1 cellular context compared by ENCODE assay signal in genomic region chr16:29899516-29900101, GRCh38.
TF ChIP-seq lines count a peak whose summit lies in the region.

Gene SEZ6L2 (minus strand): TSS chr16:29899550. CDS start chr16:29899019, 531 bp downstream.

TF ChIP-seq in HepG2, 621 proteins besides CTCF, POLR2A, EP300 and RAD21 (continued from another document and continues in another):
- TF ChIP-seq, protein P1, sequence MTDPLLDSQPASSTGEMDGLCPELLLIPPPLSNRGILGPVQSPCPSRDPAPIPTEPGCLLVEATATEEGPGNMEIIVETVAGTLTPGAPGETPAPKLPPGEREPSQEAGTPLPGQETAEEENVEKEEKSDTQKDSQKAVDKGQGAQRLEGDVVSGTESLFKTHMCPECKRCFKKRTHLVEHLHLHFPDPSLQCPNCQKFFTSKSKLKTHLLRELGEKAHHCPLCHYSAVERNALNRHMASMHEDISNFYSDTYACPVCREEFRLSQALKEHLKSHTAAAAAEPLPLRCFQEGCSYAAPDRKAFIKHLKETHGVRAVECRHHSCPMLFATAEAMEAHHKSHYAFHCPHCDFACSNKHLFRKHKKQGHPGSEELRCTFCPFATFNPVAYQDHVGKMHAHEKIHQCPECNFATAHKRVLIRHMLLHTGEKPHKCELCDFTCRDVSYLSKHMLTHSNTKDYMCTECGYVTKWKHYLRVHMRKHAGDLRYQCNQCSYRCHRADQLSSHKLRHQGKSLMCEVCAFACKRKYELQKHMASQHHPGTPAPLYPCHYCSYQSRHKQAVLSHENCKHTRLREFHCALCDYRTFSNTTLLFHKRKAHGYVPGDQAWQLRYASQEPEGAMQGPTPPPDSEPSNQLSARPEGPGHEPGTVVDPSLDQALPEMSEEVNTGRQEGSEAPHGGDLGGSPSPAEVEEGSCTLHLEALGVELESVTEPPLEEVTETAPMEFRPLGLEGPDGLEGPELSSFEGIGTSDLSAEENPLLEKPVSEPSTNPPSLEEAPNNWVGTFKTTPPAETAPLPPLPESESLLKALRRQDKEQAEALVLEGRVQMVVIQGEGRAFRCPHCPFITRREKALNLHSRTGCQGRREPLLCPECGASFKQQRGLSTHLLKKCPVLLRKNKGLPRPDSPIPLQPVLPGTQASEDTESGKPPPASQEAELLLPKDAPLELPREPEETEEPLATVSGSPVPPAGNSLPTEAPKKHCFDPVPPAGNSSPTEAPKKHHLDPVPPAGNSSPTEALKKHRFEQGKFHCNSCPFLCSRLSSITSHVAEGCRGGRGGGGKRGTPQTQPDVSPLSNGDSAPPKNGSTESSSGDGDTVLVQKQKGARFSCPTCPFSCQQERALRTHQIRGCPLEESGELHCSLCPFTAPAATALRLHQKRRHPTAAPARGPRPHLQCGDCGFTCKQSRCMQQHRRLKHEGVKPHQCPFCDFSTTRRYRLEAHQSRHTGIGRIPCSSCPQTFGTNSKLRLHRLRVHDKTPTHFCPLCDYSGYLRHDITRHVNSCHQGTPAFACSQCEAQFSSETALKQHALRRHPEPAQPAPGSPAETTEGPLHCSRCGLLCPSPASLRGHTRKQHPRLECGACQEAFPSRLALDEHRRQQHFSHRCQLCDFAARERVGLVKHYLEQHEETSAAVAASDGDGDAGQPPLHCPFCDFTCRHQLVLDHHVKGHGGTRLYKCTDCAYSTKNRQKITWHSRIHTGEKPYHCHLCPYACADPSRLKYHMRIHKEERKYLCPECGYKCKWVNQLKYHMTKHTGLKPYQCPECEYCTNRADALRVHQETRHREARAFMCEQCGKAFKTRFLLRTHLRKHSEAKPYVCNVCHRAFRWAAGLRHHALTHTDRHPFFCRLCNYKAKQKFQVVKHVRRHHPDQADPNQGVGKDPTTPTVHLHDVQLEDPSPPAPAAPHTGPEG (CRISPR knock-in tag; IDR thresholded peaks at IDR 0.05) = no peak
- TF ChIP-seq IKZF5 (CRISPR knock-in tag; IDR thresholded peaks at IDR 0.05) = peak; percentile 87
- TF ChIP-seq ZNF570 (CRISPR knock-in tag; IDR thresholded peaks at IDR 0.05; ENCODE audit: borderline replicate concordance) = no peak
- TF ChIP-seq HDAC1 (CRISPR knock-in tag; IDR thresholded peaks at IDR 0.05) = 0 out of 2 replicates have a peak, but pooled peaks have one; percentile 43
- no peak for TF ChIP-seq TOE1 (CRISPR knock-in tag; IDR thresholded peaks at IDR 0.05)
- no peak for TF ChIP-seq NFRKB (IDR thresholded peaks at IDR 0.05)
- TF ChIP-seq ZNF710 (CRISPR knock-in tag; IDR thresholded peaks at IDR 0.05; ENCODE audit: borderline replicate concordance) = no peak
- TF ChIP-seq TSC22D2 (CRISPR knock-in tag; IDR thresholded peaks at IDR 0.05; ENCODE audit: borderline replicate concordance) = peak; percentile 99
- TF ChIP-seq, protein P2, sequence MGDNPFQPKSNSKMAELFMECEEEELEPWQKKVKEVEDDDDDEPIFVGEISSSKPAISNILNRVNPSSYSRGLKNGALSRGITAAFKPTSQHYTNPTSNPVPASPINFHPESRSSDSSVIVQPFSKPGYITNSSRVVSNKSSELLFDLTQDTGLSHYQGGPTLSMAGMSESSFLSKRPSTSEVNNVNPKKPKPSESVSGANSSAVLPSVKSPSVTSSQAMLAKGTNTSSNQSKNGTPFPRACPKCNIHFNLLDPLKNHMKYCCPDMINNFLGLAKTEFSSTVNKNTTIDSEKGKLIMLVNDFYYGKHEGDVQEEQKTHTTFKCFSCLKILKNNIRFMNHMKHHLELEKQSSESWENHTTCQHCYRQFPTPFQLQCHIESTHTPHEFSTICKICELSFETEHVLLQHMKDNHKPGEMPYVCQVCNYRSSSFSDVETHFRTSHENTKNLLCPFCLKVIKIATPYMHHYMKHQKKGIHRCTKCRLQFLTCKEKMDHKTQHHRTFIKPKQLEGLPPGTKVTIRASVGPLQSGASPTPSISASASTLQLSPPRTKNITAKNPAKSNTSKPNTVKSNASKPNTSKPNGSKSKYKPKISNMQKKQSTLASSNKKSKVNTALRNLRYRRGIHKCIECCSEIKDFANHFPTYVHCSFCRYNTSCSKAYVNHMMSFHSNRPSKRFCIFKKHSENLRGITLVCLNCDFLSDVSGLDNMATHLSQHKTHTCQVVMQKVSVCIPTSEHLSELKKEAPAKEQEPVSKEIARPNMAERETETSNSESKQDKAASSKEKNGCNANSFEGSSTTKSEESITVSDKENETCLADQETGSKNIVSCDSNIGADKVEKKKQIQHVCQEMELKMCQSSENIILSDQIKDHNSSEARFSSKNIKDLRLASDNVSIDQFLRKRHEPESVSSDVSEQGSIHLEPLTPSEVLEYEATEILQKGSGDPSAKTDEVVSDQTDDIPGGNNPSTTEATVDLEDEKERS (CRISPR knock-in tag; IDR thresholded peaks at IDR 0.05) = no peak
- no peak for TF ChIP-seq YY1 (IDR thresholded peaks at IDR 0.05; ENCODE audit: insufficient read depth, insufficient replicate concordance, low read depth, low read length)
- TF ChIP-seq DMAP1 (CRISPR knock-in tag; IDR thresholded peaks at IDR 0.05) = no peak; the same call in 1 of the 2 replicates
- peak; percentile 93; the same call in 1 of the 2 replicates for TF ChIP-seq ZNF704 (CRISPR knock-in tag; IDR thresholded peaks at IDR 0.05; ENCODE audit: borderline replicate concordance)
- TF ChIP-seq ZNF292 (CRISPR knock-in tag; IDR thresholded peaks at IDR 0.05; ENCODE audit: borderline replicate concordance, low read depth) = no peak
- TF ChIP-seq, protein P3, sequence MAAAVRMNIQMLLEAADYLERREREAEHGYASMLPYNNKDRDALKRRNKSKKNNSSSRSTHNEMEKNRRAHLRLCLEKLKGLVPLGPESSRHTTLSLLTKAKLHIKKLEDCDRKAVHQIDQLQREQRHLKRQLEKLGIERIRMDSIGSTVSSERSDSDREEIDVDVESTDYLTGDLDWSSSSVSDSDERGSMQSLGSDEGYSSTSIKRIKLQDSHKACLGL (CRISPR knock-in tag; IDR thresholded peaks at IDR 0.05) = no peak; the same call in 1 of the 2 replicates
- TF ChIP-seq, protein P4, sequence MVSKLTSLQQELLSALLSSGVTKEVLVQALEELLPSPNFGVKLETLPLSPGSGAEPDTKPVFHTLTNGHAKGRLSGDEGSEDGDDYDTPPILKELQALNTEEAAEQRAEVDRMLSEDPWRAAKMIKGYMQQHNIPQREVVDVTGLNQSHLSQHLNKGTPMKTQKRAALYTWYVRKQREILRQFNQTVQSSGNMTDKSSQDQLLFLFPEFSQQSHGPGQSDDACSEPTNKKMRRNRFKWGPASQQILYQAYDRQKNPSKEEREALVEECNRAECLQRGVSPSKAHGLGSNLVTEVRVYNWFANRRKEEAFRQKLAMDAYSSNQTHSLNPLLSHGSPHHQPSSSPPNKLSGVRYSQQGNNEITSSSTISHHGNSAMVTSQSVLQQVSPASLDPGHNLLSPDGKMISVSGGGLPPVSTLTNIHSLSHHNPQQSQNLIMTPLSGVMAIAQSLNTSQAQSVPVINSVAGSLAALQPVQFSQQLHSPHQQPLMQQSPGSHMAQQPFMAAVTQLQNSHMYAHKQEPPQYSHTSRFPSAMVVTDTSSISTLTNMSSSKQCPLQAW (CRISPR knock-in tag; IDR thresholded peaks at IDR 0.05) = no peak
- TF ChIP-seq JUND (CRISPR knock-in tag; IDR thresholded peaks at IDR 0.05) = no peak
- no peak for TF ChIP-seq NR3C1 (CRISPR knock-in tag; IDR thresholded peaks at IDR 0.05)
- TF ChIP-seq ZNF558 (CRISPR knock-in tag; IDR thresholded peaks at IDR 0.05; ENCODE audit: borderline replicate concordance) = no peak
- TF ChIP-seq ZNF670 (CRISPR knock-in tag; IDR thresholded peaks at IDR 0.05; ENCODE audit: borderline replicate concordance) = 0 out of 2 replicates have a peak, but pooled peaks have one; percentile 24
- TF ChIP-seq ZNF207 (IDR thresholded peaks at IDR 0.05; ENCODE audit: borderline replicate concordance) = no peak
- TF ChIP-seq EED (CRISPR knock-in tag; IDR thresholded peaks at IDR 0.05) = no peak; the same call in 1 of the 2 replicates
- TF ChIP-seq MEIS2 (CRISPR knock-in tag; IDR thresholded peaks at IDR 0.05) = peak; percentile 98
- peak; percentile 95 for TF ChIP-seq MIER2 (CRISPR knock-in tag; IDR thresholded peaks at IDR 0.05)
- no peak for TF ChIP-seq RNF2 (conservative IDR thresholded peaks at IDR 0.05; ENCODE audit: low read depth)
- TF ChIP-seq ZNF709 (CRISPR knock-in tag; IDR thresholded peaks at IDR 0.05) = peak; percentile 99
- peak; percentile 75; the same call in 1 of the 2 replicates for TF ChIP-seq ZNF7 (CRISPR knock-in tag; IDR thresholded peaks at IDR 0.05)
- no peak for TF ChIP-seq NFIB (CRISPR knock-in tag; IDR thresholded peaks at IDR 0.05; ENCODE audit: borderline replicate concordance)
- no peak for TF ChIP-seq ZNF652 (CRISPR knock-in tag; IDR thresholded peaks at IDR 0.05; ENCODE audit: borderline replicate concordance, low read depth)
- no peak for TF ChIP-seq ASH2L (IDR thresholded peaks at IDR 0.05; ENCODE audit: insufficient read length, low read depth, low read length)
- TF ChIP-seq, protein P5, sequence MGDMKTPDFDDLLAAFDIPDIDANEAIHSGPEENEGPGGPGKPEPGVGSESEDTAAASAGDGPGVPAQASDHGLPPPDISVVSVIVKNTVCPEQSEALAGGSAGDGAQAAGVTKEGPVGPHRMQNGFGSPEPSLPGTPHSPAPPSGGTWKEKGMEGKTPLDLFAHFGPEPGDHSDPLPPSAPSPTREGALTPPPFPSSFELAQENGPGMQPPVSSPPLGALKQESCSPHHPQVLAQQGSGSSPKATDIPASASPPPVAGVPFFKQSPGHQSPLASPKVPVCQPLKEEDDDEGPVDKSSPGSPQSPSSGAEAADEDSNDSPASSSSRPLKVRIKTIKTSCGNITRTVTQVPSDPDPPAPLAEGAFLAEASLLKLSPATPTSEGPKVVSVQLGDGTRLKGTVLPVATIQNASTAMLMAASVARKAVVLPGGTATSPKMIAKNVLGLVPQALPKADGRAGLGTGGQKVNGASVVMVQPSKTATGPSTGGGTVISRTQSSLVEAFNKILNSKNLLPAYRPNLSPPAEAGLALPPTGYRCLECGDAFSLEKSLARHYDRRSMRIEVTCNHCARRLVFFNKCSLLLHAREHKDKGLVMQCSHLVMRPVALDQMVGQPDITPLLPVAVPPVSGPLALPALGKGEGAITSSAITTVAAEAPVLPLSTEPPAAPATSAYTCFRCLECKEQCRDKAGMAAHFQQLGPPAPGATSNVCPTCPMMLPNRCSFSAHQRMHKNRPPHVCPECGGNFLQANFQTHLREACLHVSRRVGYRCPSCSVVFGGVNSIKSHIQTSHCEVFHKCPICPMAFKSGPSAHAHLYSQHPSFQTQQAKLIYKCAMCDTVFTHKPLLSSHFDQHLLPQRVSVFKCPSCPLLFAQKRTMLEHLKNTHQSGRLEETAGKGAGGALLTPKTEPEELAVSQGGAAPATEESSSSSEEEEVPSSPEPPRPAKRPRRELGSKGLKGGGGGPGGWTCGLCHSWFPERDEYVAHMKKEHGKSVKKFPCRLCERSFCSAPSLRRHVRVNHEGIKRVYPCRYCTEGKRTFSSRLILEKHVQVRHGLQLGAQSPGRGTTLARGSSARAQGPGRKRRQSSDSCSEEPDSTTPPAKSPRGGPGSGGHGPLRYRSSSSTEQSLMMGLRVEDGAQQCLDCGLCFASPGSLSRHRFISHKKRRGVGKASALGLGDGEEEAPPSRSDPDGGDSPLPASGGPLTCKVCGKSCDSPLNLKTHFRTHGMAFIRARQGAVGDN (CRISPR knock-in tag; IDR thresholded peaks at IDR 0.05) = 0 out of 2 replicates have a peak, but pooled peaks have one; percentile 2
- TF ChIP-seq SAFB2 (CRISPR knock-in tag; IDR thresholded peaks at IDR 0.05; ENCODE audit: borderline replicate concordance, low read depth) = no peak; the same call in 1 of the 2 replicates
- 0 out of 2 replicates have a peak, but pooled peaks have one; percentile 42 for TF ChIP-seq HNF4G (IDR thresholded peaks at IDR 0.05; ENCODE audit: borderline replicate concordance, low read depth, low read length)
- peak; percentile 65; the same call in 1 of the 2 replicates for TF ChIP-seq HNF4G (CRISPR knock-in tag; IDR thresholded peaks at IDR 0.05; ENCODE audit: borderline replicate concordance, low read depth)
- no peak for TF ChIP-seq HOMEZ (CRISPR knock-in tag; IDR thresholded peaks at IDR 0.05; ENCODE audit: low read depth)
- TF ChIP-seq SRSF4 (IDR thresholded peaks at IDR 0.05; ENCODE audit: low read depth, low read length, poor library complexity, severe bottlenecking) = no peak
- no peak; the same call in none of the 2 replicates for TF ChIP-seq NKX3-1 (CRISPR knock-in tag; IDR thresholded peaks at IDR 0.05)
- TF ChIP-seq EZH2 (conservative IDR thresholded peaks at IDR 0.05; ENCODE audit: low read depth, low read length) = no peak
- TF ChIP-seq ATF7-NPFF (CRISPR knock-in tag; IDR thresholded peaks at IDR 0.05; ENCODE audit: low read depth) = no peak; the same call in 1 of the 2 replicates
- no peak for TF ChIP-seq BORCS8-MEF2B (CRISPR knock-in tag; IDR thresholded peaks at IDR 0.05)
